6 cellular contexts compared by ENCODE assay signal in genomic region chr19:39808688-39809087, GRCh38. TPM values are rescaled to one million over a fixed set of nuclear protein-coding genes. Genes with fewer than 3 reads are reported as not detected.
"Had no signal": no experiment of that assay in that cellular context is flagged by ENCODE, and none has a peak within 500 bp of the region (broad histone marks: within the 10 kb centered on the region; RNA-seq: fewer than 3 reads in every experiment).

No MANE protein-coding gene starts in this region.

RNA-seq across cellular contexts. Expression of gene LEUTX, which starts 30.0 kb away (rescaled TPM):
- total RNA-seq: GM23248, H4, H7, HepG2, HT-29 had no signal
- polyA plus RNA-seq: GM23248, HepG2, IgD-negative memory B cell had no signal
